Comparison of ENCODE assay signal across 13 cellular contexts in the genomic region with DNA sequence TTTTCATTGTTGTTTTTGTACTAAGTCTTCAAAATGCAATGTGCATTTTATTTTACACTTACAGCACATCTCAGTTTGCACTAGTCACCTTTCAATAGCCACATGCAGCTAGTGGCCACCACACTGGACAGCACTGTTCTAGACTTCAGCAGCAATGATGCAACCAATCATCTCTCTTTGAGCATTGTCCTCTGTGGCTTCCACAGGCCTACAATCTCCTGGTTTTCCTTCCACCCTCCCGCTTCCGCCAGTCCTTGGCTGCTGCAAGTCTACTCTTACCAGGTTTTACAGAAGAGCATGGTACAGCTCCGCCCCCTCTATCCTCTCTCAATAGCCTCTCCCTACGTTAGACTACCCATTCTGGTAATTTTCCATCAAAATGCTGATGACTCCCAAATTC. TPM values are rescaled to one million over a fixed set of nuclear protein-coding genes. Genes with fewer than 3 reads are reported as not detected.
DNase-seq lines count a peak whose midpoint lies in the region; ATAC-seq and TF ChIP-seq lines count a peak whose summit lies in the region.
"Had no signal": no experiment of that assay in that cellular context is flagged by ENCODE, and none has a peak within 500 bp of the region (broad histone marks: within the 10 kb centered on the region; RNA-seq: fewer than 3 reads in every experiment).

No MANE protein-coding gene starts in this region.

- no peaks in the 10 kb centered on the region for H3K27me3 Mint-ChIP-seq in H9 (ENCODE audit: low read depth)
- H3K27me3 Mint-ChIP-seq in WTC11 (ENCODE audit: low read depth) = no peaks in the 10 kb centered on the region

- no peak overlapping the region for H2AK5ac ChIP-seq in H9 (ENCODE audit: insufficient read length, low read length)

- H3T11ph ChIP-seq in H9 (ENCODE audit: low read length) = no peak overlapping the region

- no peaks in the 10 kb centered on the region for H3K27me3 ChIP-seq in H9 (ENCODE audit: insufficient read depth, low read length)

- H3K27ac ChIP-seq in H9 (ENCODE audit: insufficient read length, low read depth, low read length) = no peak overlapping the region

- no CpG with 5 or more reads among the region's 4 CpGs for WGBS in H9 (ENCODE audit: extremely low coverage, insufficient read length, low lambda C conversion rate)

- H3K4me1 Mint-ChIP-seq in H9 (peaks cover 52 to 54% of the 10 kb centered on the region in 2 experiments), WTC11 (peaks cover 46% of the 10 kb centered on the region)
- H3K4me1 Mint-ChIP-seq: B cell had no signal

- peaks cover 12% of the 10 kb centered on the region for H3K4me1 ChIP-seq in H9 (ENCODE audit: insufficient read depth, low read length)

- H3K14ac ChIP-seq in H9 (ENCODE audit: insufficient read depth, low read length) = no peak overlapping the region

- CTCF ChIA-PET in WTC11 (lab: Charles Lee) = no interaction called here

- peaks cover 10% of the 10 kb centered on the region; the same call in 1 of the 2 replicates for H3K79me2 ChIP-seq in H9 (ENCODE audit: insufficient read depth, low read length)

- no peaks in the 10 kb centered on the region for H3K9me3 ChIP-seq in H9 (ENCODE audit: control insufficient read depth, low read depth, low read length)

- no peak for TF ChIP-seq CTCF in H9 (conservative IDR thresholded peaks at IDR 0.05)
- no peak for TF ChIP-seq CTCF in WTC11 (IDR thresholded peaks at IDR 0.05)

- no peak overlapping the region for H2BK5ac ChIP-seq in H9 (ENCODE audit: insufficient read length, low read length)

- DNase-seq in H9 (peak; percentile 59), WTC11 (ENCODE audit: low spot score) (peak; percentile 39), iPS-NIHi11 (ENCODE audit: low spot score) (peak; percentile 31), GM19240 (ENCODE audit: insufficient read length, low spot score) (no peak), Right ventricle myocardium superior (no peak), HT-29 (ENCODE audit: low spot score) (no peak), GDM1 (lab: John Stamatoyannopoulos, UW) (no peak)
- DNase-seq: C1 segment of cervical spinal cord; Calu3; CD4-positive, alpha-beta T cell; DMS79; KG1 had no signal

- H3K36me3 Mint-ChIP-seq in H9 (ENCODE audit: insufficient read depth in 1 of 3, low read depth in 3 of 3) (peaks cover 12 to 34% (median 27%) of the 10 kb centered on the region in 3 experiments), WTC11 (peaks cover 3% of the 10 kb centered on the region)

- no peak overlapping the region for H3K4ac ChIP-seq in H9 (ENCODE audit: low read depth, low read length)

- H2AFZ ChIP-seq in H9 (ENCODE audit: low read length) = no peak overlapping the region

- intact Hi-C loops in Right ventricle myocardium superior (cut with DNase I) = no loop called here

- no peak overlapping the region for H3K23ac ChIP-seq in H9 (ENCODE audit: insufficient read length, low read depth, low read length)

- no peaks in the 10 kb centered on the region for H4K20me1 ChIP-seq in H9 (ENCODE audit: control insufficient read depth, insufficient read depth, insufficient read length)

- no peak overlapping the region for H2BK12ac ChIP-seq in H9 (ENCODE audit: insufficient read length, low read depth, low read length)

- H4K91ac ChIP-seq in H9 (ENCODE audit: insufficient read length, low read depth, low read length) = no peak overlapping the region

- H4K8ac ChIP-seq in H9 (replicated peaks; ENCODE audit: insufficient read length, low read depth, low read length) = no peak overlapping the region

- no peak overlapping the region for H3K9ac ChIP-seq in H9 (ENCODE audit: extremely low read depth, insufficient read length, low read length)

- H3K9me3 Mint-ChIP-seq in H9 = no peaks in the 10 kb centered on the region
- no peaks in the 10 kb centered on the region for H3K9me3 Mint-ChIP-seq in WTC11
- H3K9me3 Mint-ChIP-seq: CD4-positive, alpha-beta T cell had no signal

- H3K27ac Mint-ChIP-seq in H9 (peak overlapping the region; percentile 15 to 89 (median 79); a peak in 5 of 7 replicates), WTC11 (peak overlapping the region; percentile 54)
- H3K27ac Mint-ChIP-seq: B cell; CD4-positive, alpha-beta T cell had no signal

- H3K4me2 ChIP-seq in H9 (ENCODE audit: insufficient read depth, insufficient read length, low read length) = no peak overlapping the region

- H2BK20ac ChIP-seq in H9 (ENCODE audit: low read depth, low read length, poor library complexity, severe bottlenecking) = no peak overlapping the region

- no peak overlapping the region for H4K5ac ChIP-seq in H9 (ENCODE audit: insufficient read length, low read depth, low read length)

- H3K79me1 ChIP-seq in H9 (ENCODE audit: insufficient read depth, low read depth, low read length, poor library complexity, severe bottlenecking) = peaks cover 6% of the 10 kb centered on the region

- H3K23me2 ChIP-seq in H9 (ENCODE audit: insufficient read length, low read depth, low read length, poor library complexity, severe bottlenecking) = no peaks in the 10 kb centered on the region

- H2BK120ac ChIP-seq in H9 (ENCODE audit: low read depth, low read length, poor library complexity, severe bottlenecking) = no peak overlapping the region

- ATAC-seq in WTC11 (peak; percentile 85), Right ventricle myocardium superior (ENCODE audit: poor library complexity) (no peak)

- no peak overlapping the region for H3K18ac ChIP-seq in H9 (ENCODE audit: insufficient read length, low read depth, low read length)

- POLR2A ChIA-PET in WTC11 (lab: Charles Lee) = no interaction called here

- peak overlapping the region in 1 of 2 experiments; percentile 39; a peak in 2 of 5 replicates for H3K4me3 Mint-ChIP-seq in H9
- H3K4me3 Mint-ChIP-seq in WTC11 = 0 out of 2 replicates have a peak overlapping the region, but pooled peaks have one; percentile 4
- H3K4me3 Mint-ChIP-seq: B cell; CD4-positive, alpha-beta T cell had no signal

- H2BK15ac ChIP-seq in H9 (ENCODE audit: low read depth, low read length) = no peak overlapping the region

- H3K56ac ChIP-seq in H9 (ENCODE audit: insufficient read length, low read depth, low read length) = no peak overlapping the region

TF ChIP-seq in WTC11, 78 proteins besides CTCF, POLR2A, EP300 and RAD21:
- TF ChIP-seq, protein P1, sequence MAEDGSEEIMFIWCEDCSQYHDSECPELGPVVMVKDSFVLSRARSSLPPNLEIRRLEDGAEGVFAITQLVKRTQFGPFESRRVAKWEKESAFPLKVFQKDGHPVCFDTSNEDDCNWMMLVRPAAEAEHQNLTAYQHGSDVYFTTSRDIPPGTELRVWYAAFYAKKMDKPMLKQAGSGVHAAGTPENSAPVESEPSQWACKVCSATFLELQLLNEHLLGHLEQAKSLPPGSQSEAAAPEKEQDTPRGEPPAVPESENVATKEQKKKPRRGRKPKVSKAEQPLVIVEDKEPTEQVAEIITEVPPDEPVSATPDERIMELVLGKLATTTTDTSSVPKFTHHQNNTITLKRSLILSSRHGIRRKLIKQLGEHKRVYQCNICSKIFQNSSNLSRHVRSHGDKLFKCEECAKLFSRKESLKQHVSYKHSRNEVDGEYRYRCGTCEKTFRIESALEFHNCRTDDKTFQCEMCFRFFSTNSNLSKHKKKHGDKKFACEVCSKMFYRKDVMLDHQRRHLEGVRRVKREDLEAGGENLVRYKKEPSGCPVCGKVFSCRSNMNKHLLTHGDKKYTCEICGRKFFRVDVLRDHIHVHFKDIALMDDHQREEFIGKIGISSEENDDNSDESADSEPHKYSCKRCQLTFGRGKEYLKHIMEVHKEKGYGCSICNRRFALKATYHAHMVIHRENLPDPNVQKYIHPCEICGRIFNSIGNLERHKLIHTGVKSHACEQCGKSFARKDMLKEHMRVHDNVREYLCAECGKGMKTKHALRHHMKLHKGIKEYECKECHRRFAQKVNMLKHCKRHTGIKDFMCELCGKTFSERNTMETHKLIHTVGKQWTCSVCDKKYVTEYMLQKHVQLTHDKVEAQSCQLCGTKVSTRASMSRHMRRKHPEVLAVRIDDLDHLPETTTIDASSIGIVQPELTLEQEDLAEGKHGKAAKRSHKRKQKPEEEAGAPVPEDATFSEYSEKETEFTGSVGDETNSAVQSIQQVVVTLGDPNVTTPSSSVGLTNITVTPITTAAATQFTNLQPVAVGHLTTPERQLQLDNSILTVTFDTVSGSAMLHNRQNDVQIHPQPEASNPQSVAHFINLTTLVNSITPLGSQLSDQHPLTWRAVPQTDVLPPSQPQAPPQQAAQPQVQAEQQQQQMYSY (CRISPR knock-in tag; IDR thresholded peaks at IDR 0.05) = peak; percentile 99
- TF ChIP-seq FOXP1 (CRISPR knock-in tag; IDR thresholded peaks at IDR 0.05; ENCODE audit: borderline replicate concordance) = no peak

RNA-seq across cellular contexts. Expression of a gene that starts 25.1 kb away (rescaled TPM):
- total RNA-seq in H9 (2021) = 0.64 and 0.96 TPM in 2 replicates
- total RNA-seq in WTC11 (2021) = 0.55 to 0.61 TPM (median 0.60 TPM) in 3 replicates
- 0.91 TPM for total RNA-seq in Right ventricle myocardium superior
- total RNA-seq in HT-29 (2014; rRNA removed; shearing (Covaris generic)) = 0.48 and 2.1 TPM in 2 replicates

Comparison
In these comparisons a context has a peak if more than half of its experiments do, and no peak if none do; other contexts are left out.
1. DNase-seq: peak in H9 (single experiment), WTC11 (single experiment) and iPS-NIHi11 (single experiment); none in GM19240 (single experiment), Right ventricle myocardium superior (single experiment), HT-29 (single experiment) and GDM1 (single experiment).